1 cellular context compared by ENCODE assay signal in the genomic region with DNA sequence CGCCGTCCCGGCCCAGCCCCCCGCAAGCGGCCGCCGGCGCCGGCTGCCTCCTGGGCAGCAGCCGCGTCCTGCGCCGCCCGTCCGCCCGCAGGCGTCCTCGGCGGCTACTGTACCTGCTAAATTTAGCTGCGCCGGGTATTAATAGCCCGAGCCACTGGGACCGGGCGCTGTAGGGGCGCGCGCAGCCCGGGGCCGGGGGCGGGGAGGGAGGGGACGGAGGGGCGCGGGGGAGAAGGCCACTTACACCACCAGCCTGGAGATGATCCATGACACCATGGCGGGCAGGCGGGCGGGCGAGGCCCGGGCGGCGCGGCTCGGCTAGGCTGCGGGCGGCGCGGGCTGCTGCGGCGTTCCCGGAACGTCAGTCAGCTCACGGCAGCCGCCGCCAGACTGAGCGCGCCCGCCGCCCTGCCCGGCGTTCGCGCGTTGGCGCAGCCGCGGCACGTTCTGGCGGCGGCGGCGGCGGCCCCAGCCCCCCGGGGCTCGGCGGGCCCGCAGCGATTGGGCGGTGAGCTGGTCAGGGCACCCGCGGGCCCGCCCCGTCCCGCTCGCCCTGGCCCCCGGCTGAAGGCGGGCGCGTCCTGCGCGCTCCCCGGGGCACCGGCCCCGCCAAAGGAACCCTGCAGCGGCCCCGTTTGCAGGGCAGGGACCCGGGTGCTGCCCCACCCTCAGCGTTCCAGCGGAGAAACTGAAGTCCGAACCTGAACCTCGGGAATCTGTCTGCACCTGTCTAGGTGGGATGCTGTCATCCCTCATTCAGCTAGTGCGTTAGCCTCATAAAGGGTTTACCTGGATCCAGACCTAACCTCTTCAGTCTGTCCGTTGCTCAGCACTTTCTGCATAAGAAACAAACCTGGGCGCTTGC.
A peak's percentile ranks its signal among the peaks of the same experiment; 100 is the strongest.
TF ChIP-seq lines count a peak whose summit lies in the region.

A gene with protein sequence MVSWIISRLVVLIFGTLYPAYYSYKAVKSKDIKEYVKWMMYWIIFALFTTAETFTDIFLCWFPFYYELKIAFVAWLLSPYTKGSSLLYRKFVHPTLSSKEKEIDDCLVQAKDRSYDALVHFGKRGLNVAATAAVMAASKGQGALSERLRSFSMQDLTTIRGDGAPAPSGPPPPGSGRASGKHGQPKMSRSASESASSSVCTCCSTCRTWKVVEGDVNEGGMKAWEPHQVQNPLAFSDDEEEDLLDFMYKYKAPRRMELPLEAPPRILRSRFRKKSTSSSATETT (minus strand): TSS at position 392 of the 865 bp plus-strand sequence. CDS start 116 bp downstream, at position 276.

TF ChIP-seq in GM12878, 131 proteins besides CTCF, POLR2A, EP300 and RAD21 (continued from another document):
- TF ChIP-seq, protein P1, sequence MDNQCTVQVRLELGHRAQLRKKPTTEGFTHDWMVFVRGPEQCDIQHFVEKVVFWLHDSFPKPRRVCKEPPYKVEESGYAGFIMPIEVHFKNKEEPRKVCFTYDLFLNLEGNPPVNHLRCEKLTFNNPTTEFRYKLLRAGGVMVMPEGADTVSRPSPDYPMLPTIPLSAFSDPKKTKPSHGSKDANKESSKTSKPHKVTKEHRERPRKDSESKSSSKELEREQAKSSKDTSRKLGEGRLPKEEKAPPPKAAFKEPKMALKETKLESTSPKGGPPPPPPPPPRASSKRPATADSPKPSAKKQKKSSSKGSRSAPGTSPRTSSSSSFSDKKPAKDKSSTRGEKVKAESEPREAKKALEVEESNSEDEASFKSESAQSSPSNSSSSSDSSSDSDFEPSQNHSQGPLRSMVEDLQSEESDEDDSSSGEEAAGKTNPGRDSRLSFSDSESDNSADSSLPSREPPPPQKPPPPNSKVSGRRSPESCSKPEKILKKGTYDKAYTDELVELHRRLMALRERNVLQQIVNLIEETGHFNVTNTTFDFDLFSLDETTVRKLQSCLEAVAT (IDR thresholded peaks at IDR 0.05), result no peak
- TF ChIP-seq FOXK2 (IDR thresholded peaks at IDR 0.05), result no peak
- no peak for TF ChIP-seq NR2C2 (IDR thresholded peaks at IDR 0.05; ENCODE audit: borderline replicate concordance, control insufficient read depth, insufficient read length, low read depth)
- TF ChIP-seq KAT2A (conservative IDR thresholded peaks at IDR 0.05; ENCODE audit: control insufficient read depth, low read depth, low read length), result no peak
- no peak for TF ChIP-seq POLR2AphosphoS5 (IDR thresholded peaks at IDR 0.05; ENCODE audit: low read length)
- no peak for TF ChIP-seq SRF (IDR thresholded peaks at IDR 0.05; ENCODE audit: low read depth in 2 of 2, low read length in 2 of 2)
- no peak for TF ChIP-seq POLR2AphosphoS2 (IDR thresholded peaks at IDR 0.05; ENCODE audit: low read depth, low read length)
- TF ChIP-seq HDAC6 (IDR thresholded peaks at IDR 0.05; ENCODE audit: unreplicated experiment), result no peak
- peak in 1 of 2 experiments; percentile 69; a peak in 2 of 4 replicates for TF ChIP-seq BHLHE40 (IDR thresholded peaks at IDR 0.05; ENCODE audit: borderline replicate concordance in 1 of 2, low read depth in 2 of 2, low read length in 1 of 2)
- no peak for TF ChIP-seq NFIC (IDR thresholded peaks at IDR 0.05; ENCODE audit: low read depth, low read length)
- TF ChIP-seq ZNF217 (IDR thresholded peaks at IDR 0.05), result no peak
